Comparison of ENCODE assay signal across 18 cellular contexts in the genomic region with DNA sequence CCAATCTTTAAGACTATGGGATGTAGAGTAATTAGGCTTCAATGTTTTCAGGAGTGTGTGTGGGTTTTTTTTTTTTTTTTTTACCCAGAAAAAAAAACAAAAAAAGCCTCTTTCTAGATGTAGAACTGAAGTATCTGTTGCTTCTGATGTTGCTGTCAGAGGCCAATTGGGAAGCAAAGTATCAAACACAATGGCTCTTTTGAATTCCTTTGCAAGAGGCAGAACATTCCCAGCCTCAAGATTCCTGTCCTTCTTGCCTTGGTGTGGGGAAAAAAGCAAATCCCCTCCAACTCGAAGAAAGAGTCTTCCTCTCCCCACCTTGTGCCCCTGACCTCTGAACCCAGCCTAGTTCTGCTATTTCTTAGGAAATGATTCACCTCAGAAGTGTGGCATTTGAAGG.
"Had no signal": no experiment of that assay in that cellular context is flagged by ENCODE, and none has a peak within 500 bp of the region (broad histone marks: within the 10 kb centered on the region; RNA-seq: fewer than 3 reads in every experiment).

No MANE protein-coding gene starts in this region.

- H3K36me3 Mint-ChIP-seq: naive thymus-derived CD8-positive, alpha-beta T cell; stimulated activated effector memory CD8-positive, alpha-beta T cell treated with anti-CD3 and anti-CD28 coated beads, Interleukin-12 subunit alpha, Interleukin-12 subunit beta, amount 100 ng/mL, for 72 hours; type B pancreatic cell had no signal

- H3K9me3 ChIP-seq: mucosa of descending colon, psoas muscle, right lobe of liver, suprapubic skin, thyroid gland had no signal

- H3K27me3 ChIP-seq: right lobe of liver, suprapubic skin, thyroid gland had no signal

- H3K27ac Mint-ChIP-seq: naive thymus-derived CD8-positive, alpha-beta T cell; stimulated activated effector memory CD8-positive, alpha-beta T cell treated with anti-CD3 and anti-CD28 coated beads, Interleukin-12 subunit alpha, Interleukin-12 subunit beta, amount 100 ng/mL, for 72 hours; type B pancreatic cell had no signal

- H3K9me3 Mint-ChIP-seq: central memory CD8-positive, alpha-beta T cell; naive thymus-derived CD8-positive, alpha-beta T cell; stimulated activated effector memory CD8-positive, alpha-beta T cell treated with anti-CD3 and anti-CD28 coated beads, Interleukin-12 subunit alpha, Interleukin-12 subunit beta, amount 100 ng/mL, for 72 hours; type B pancreatic cell had no signal

- H3K4me1 ChIP-seq: psoas muscle, right lobe of liver, suprapubic skin, thyroid gland had no signal

- DNase-seq: cortex of kidney; left colon; left ventricle myocardium superior; mesenchymal stem cell; mucosa of descending colon; naive thymus-derived CD8-positive, alpha-beta T cell; psoas muscle; retina; right lobe of liver; stimulated activated CD4-positive, alpha-beta T cell treated with anti-CD3 and anti-CD28 coated beads, Interleukin-4, amount 100 ng/mL, for 1 hour; stimulated activated CD8-positive, alpha-beta memory T cell treated with anti-CD3 and anti-CD28 coated beads, Interleukin-4, amount 100 ng/mL, for 48 hours; stimulated activated naive CD8-positive, alpha-beta T cell treated with anti-CD3 and anti-CD28 coated beads, Interleukin-15, Interleukin-2, amounts not matched to agents 100 U/mL and 50 U/mL, for 24 hours; thyroid gland had no signal

- H3K27ac ChIP-seq: psoas muscle, right lobe of liver, suprapubic skin, thyroid gland had no signal

- H3K4me3 ChIP-seq: lung, mucosa of descending colon, psoas muscle, right lobe of liver, suprapubic skin, thyroid gland had no signal

- H3K36me3 ChIP-seq: right lobe of liver, suprapubic skin, thyroid gland had no signal

- H3K4me3 Mint-ChIP-seq: central memory CD8-positive, alpha-beta T cell; stimulated activated effector memory CD8-positive, alpha-beta T cell treated with anti-CD3 and anti-CD28 coated beads, Interleukin-12 subunit alpha, Interleukin-12 subunit beta, amount 100 ng/mL, for 72 hours; type B pancreatic cell had no signal

- H3K4me1 Mint-ChIP-seq: central memory CD8-positive, alpha-beta T cell; naive thymus-derived CD8-positive, alpha-beta T cell; stimulated activated effector memory CD8-positive, alpha-beta T cell treated with anti-CD3 and anti-CD28 coated beads, Interleukin-12 subunit alpha, Interleukin-12 subunit beta, amount 100 ng/mL, for 72 hours had no signal
